13 cellular contexts compared by ENCODE assay signal in genomic region chr3:29186982-29187718, GRCh38.
A peak's percentile ranks its signal among the peaks of the same experiment; 100 is the strongest.
DNase-seq lines count a peak whose midpoint lies in the region; ATAC-seq and TF ChIP-seq lines count a peak whose summit lies in the region.
"Had no signal": no experiment of that assay in that cellular context is flagged by ENCODE, and none has a peak within 500 bp of the region (broad histone marks: within the 10 kb centered on the region; RNA-seq: fewer than 3 reads in every experiment).

No MANE protein-coding gene starts in this region.

- DNase-seq in activated CD4-positive, CD25-positive, alpha-beta regulatory T cell (lab: John Stamatoyannopoulos, UW), result no peak
- DNase-seq in NCI-H82 treated with DMSO at 0.1 percent for 48 hours (lab: John Stamatoyannopoulos, UW; ENCODE audit: unreplicated experiment) (peak; percentile 24), chondrocyte (ENCODE audit: low spot score) (no peak), retinal pigment epithelial cell (ENCODE audit: low read depth) (peak; percentile 54), erythroblast (lab: John Stamatoyannopoulos, UW) (no peak), NCI-H146 treated with DMSO at 0.1 percent for 48 hours (lab: John Stamatoyannopoulos, UW; ENCODE audit: unreplicated experiment) (no peak)
- DNase-seq: activated B cell treated with CpG ODN at 0.5 μM for 24 hours, amygdala, midbrain, MM.1S, small intestine had no signal

- H3K27me3 Mint-ChIP-seq in chondrocyte (ENCODE audit: low read depth), result no peaks in the 10 kb centered on the region
- H3K27me3 Mint-ChIP-seq: activated B cell treated with CpG ODN at 0.5 μM for 24 hours had no signal

- no peak overlapping the region for H3K4me3 ChIP-seq in retinal pigment epithelial cell (ENCODE audit: low read length)

- ATAC-seq in activated CD4-positive, CD25-positive, alpha-beta regulatory T cell treated with anti-CD3 and anti-CD28 coated beads, Interleukin-2, amount 50 U/mL, for 24 hours, result peak; percentile 59 to 61
- no peak for ATAC-seq in GM21360 (IDR thresholded peaks at IDR 0.05; ENCODE audit: unreplicated experiment)

- H3K36me3 Mint-ChIP-seq in chondrocyte (ENCODE audit: low read depth), result no peaks in the 10 kb centered on the region

- H3K9me3 Mint-ChIP-seq in chondrocyte (ENCODE audit: low read depth), result peaks cover 6% of the 10 kb centered on the region

- H3K4me3 Mint-ChIP-seq in chondrocyte (ENCODE audit: unreplicated experiment), result no peak overlapping the region
- H3K4me3 Mint-ChIP-seq: activated B cell treated with CpG ODN at 0.5 μM for 24 hours had no signal

- peak overlapping the region; percentile 89 for H3K27ac Mint-ChIP-seq in chondrocyte (ENCODE audit: unreplicated experiment)
- H3K27ac Mint-ChIP-seq: activated B cell treated with CpG ODN at 0.5 μM for 24 hours had no signal

- peaks cover 38% of the 10 kb centered on the region for H3K4me1 Mint-ChIP-seq in chondrocyte (ENCODE audit: low read depth)
- H3K4me1 Mint-ChIP-seq: activated B cell treated with CpG ODN at 0.5 μM for 24 hours had no signal

- TF ChIP-seq CTCF in chondrocyte (IDR thresholded peaks at IDR 0.05), result no peak
- TF ChIP-seq CTCF in retinal pigment epithelial cell (conservative IDR thresholded peaks at IDR 0.05; ENCODE audit: low read depth, low read length), result no peak

- TF ChIP-seq POLR2A in erythroblast (IDR thresholded peaks at IDR 0.05; ENCODE audit: low read length), result no peak

Comparison
In these comparisons a context has a peak if more than half of its experiments do, and no peak if none do; other contexts are left out.
1. DNase-seq: peak in NCI-H82 treated with DMSO at 0.1 percent for 48 hours (single experiment) and retinal pigment epithelial cell (single experiment); none in activated CD4-positive, CD25-positive, alpha-beta regulatory T cell (0 of 4), chondrocyte (single experiment), erythroblast (0 of 2) and NCI-H146 treated with DMSO at 0.1 percent for 48 hours (single experiment).